ENCODE assay signal across 1 cellular context in the genomic region with DNA sequence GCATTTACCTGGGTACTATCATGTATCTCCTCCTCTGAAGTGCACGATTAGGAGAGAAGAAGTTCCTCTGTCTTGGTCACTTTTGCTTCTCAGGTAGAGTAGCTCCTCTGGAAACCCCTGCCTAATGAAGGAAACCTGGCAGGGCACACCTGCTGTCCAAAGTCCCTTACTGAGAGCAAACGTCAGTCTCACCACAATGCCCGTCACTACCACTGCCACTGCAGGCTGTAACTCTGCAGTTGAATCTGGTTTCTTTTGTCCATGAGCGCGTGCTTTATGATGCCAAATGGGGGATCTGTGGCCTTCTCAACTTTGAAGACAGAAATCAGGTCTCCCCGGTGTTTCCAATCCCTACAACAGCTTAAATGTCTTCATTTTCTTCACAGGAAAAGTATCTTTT.
TF ChIP-seq lines count a peak whose summit lies in the region.

No MANE protein-coding gene starts in this region.

TF ChIP-seq in GM12878, 131 proteins besides CTCF, POLR2A, EP300 and RAD21:
- TF ChIP-seq ZNF687 (IDR thresholded peaks at IDR 0.05), result peak; percentile 47; the same call in 1 of the 2 replicates
- no peak for TF ChIP-seq RUNX3 (IDR thresholded peaks at IDR 0.05; ENCODE audit: low read length)
